In genomic region chr15:64067564-64068030, GRCh38 we compare ENCODE assay signal across 8 cellular contexts. TPM values are rescaled to one million over a fixed set of nuclear protein-coding genes. Genes with fewer than 3 reads are reported as not detected.
DNase-seq lines count a peak whose midpoint lies in the region; ATAC-seq and TF ChIP-seq lines count a peak whose summit lies in the region.

No MANE protein-coding gene starts in this region.

- H4K20me1 ChIP-seq in BLaER1 = no peaks in the 10 kb centered on the region

- no peaks in the 10 kb centered on the region for H3K9me3 ChIP-seq in BLaER1
- no peaks in the 10 kb centered on the region for H3K9me3 ChIP-seq in colonic mucosa
- H3K9me3 ChIP-seq in liver (ENCODE audit: control insufficient read depth in 4 of 4, low read length in 3 of 4) = no peaks in the 10 kb centered on the region

- peak; percentile 46 for DNase-seq in GOT3 (lab: John Stamatoyannopoulos, UW)
- DNase-seq in NCI-H510A treated with DMSO at 0.1 percent for 48 hours (lab: John Stamatoyannopoulos, UW) = peak; percentile 31
- DNase-seq in activated CD4-positive, alpha-beta T cell treated with anti-CD3 and anti-CD28 coated beads for 48 hours = peak; percentile 76
- peak; percentile 80 for DNase-seq in colonic mucosa
- DNase-seq in stimulated activated CD4-positive, alpha-beta T cell treated with anti-CD3 and anti-CD28 coated beads, TNF-alpha, amount 100 ng/mL, for 4 hours (ENCODE audit: low read depth in 3 of 3) = peak; percentile 32 to 52 (median 44)

- TF ChIP-seq CTCF in colonic mucosa (IDR thresholded peaks at IDR 0.05) (peak; percentile 85), liver (IDR thresholded peaks at IDR 0.05; ENCODE audit: low read depth, low read length, missing input control) (peak; percentile 95)

- intact Hi-C loops in colonic mucosa (cut with DNase I) = loop anchor here (5.0 kb wide), 1 partner anchor 315 kb away; no protein-coding TSS in a partner anchor

- H3K36me3 ChIP-seq in BLaER1 (peaks cover 19% of the 10 kb centered on the region), colonic mucosa (no peaks in the 10 kb centered on the region), liver (ENCODE audit: control insufficient read depth in 4 of 4, insufficient read depth in 3 of 4, low read depth in 1 of 4, low read length in 3 of 4) (no peaks in the 10 kb centered on the region)

- 21% methylated on average over 11 of the region's 11 CpGs for WGBS in liver

- H3K27ac ChIP-seq in BLaER1 = peak overlapping the region; percentile 38; the same call in 1 of the 2 replicates
- no peak overlapping the region for H3K27ac ChIP-seq in colonic mucosa
- no peak overlapping the region for H3K27ac ChIP-seq in liver (ENCODE audit: low read depth in 1 of 2, low read length in 2 of 2)

- H3K9ac ChIP-seq in BLaER1 = no peak overlapping the region
- no peak overlapping the region for H3K9ac ChIP-seq in colonic mucosa (ENCODE audit: low read depth in 2 of 2, low read length in 2 of 2)
- H3K9ac ChIP-seq in liver (ENCODE audit: low read depth in 1 of 2, low read length in 2 of 2) = no peak overlapping the region

- H3K27me3 ChIP-seq in BLaER1 = no peaks in the 10 kb centered on the region
- no peaks in the 10 kb centered on the region for H3K27me3 ChIP-seq in colonic mucosa
- H3K27me3 ChIP-seq in liver (ENCODE audit: control insufficient read depth in 4 of 4, insufficient read depth in 4 of 4, low read length in 3 of 4) = no peaks in the 10 kb centered on the region

- H3K4me3 ChIP-seq in BLaER1 (no peak overlapping the region), colonic mucosa (no peak overlapping the region), liver (ENCODE audit: low read depth in 1 of 3, low read length in 3 of 3) (no peak overlapping the region)

- peak; percentile 90 to 92 for TF ChIP-seq RAD21 in liver (IDR thresholded peaks at IDR 0.05)

- peak overlapping the region; percentile 55 for H3K4me2 ChIP-seq in BLaER1

- H3K4me1 ChIP-seq in BLaER1 = peaks cover 36% of the 10 kb centered on the region
- peaks cover 3% of the 10 kb centered on the region for H3K4me1 ChIP-seq in colonic mucosa
- peaks cover 17 to 48% (median 41%) of the 10 kb centered on the region in 4 donors for H3K4me1 ChIP-seq in liver (ENCODE audit: control insufficient read depth in 4 of 4, insufficient read depth in 4 of 4, low read length in 3 of 4)

- no peak for ATAC-seq in GM19023 (IDR thresholded peaks at IDR 0.05; ENCODE audit: unreplicated experiment)

TF ChIP-seq in liver, 16 proteins besides CTCF, POLR2A, EP300 and RAD21:
- TF ChIP-seq FOXA2 (IDR thresholded peaks at IDR 0.05) = no peak
- peak in 1 of 2 donors; percentile 6 for TF ChIP-seq RXRA (IDR thresholded peaks at IDR 0.05)

RNA-seq across cellular contexts. Expression of gene DAPK2, which starts 21.3 kb away (rescaled TPM):
- total RNA-seq in colonic mucosa = 10 to 100 TPM; 23.7 to 26.5 TPM
- total RNA-seq in liver = 1 to 10 TPM; 1.1 to 3.6 TPM
- polyA plus RNA-seq in liver = 1 to 10 TPM; 1.0 to 1.1 TPM

RNA-seq across cellular contexts. Expression of gene CIAO2A, which starts 26.0 kb away (rescaled TPM):
- 10 to 100 TPM; 88.7 to 98.3 TPM for total RNA-seq in colonic mucosa
- 100 to 1,000 TPM; 124 to 147 TPM for total RNA-seq in liver
- 100 to 1,000 TPM; 171 to 404 TPM for polyA plus RNA-seq in liver

RNA-seq across cellular contexts. Expression of gene SNX1, which starts 28.2 kb away (rescaled TPM):
- total RNA-seq in colonic mucosa (100 to 1,000 TPM; 116 to 125 TPM), liver (10 to 100 TPM; 40.0 to 67.4 TPM)
- polyA plus RNA-seq in liver = 10 to 100 TPM; 44.4 to 45.6 TPM

Comparison
In these comparisons a context has a peak if more than half of its experiments do, and no peak if none do; other contexts are left out.
1. RNA of gene DAPK2, which starts 21.3 kb away (total RNA-seq): 23.7 to 26.5 TPM in colonic mucosa; 1.1 to 3.6 TPM in liver; every median in the first group is over 4 times any median in the second.
2. Peak in every context shown above with its lines, with median percentiles within 50 percentile points of each other: DNase-seq.